Comparison of ENCODE assay signal across 8 cellular contexts in the genomic region with DNA sequence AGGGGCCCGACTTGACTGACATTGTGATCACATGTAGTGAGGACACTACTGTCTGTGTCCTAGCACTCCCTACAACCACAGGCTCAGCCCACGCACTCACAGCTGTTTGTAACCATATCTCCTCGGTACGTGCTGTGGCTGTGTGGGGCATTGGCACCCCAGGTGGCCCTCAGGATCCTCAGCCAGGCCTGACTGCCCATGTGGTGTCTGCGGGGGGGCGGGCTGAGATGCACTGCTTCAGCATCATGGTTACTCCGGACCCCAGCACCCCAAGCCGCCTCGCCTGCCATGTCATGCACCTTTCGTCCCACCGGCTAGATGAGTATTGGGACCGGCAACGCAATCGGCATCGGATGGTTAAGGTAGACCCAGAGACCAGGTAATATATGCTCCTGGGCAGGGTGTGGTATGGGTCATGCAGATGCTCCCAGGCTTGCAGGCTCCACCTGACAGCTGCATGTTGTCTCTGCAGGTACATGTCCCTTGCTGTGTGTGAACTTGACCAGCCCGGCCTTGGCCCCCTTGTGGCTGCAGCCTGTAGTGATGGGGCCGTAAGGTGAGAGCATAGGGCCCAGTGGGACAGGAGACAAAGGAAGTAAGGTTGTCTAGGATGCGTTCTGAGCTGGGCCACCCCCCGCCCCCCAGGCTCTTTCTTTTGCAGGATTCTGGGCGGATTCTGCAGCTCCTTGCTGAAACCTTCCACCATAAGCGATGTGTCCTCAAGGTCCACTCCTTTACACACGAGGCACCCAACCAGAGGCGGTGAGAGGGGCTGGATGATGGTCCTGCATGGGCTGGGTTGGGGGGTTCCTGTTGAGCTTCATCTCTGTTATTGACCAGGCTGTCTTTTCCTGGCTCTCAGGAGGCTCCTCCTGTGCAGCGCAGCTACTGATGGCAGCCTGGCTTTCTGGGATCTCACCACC. TPM values are rescaled to one million over a fixed set of nuclear protein-coding genes. Genes with fewer than 3 reads are reported as not detected.
DNase-seq lines count a peak whose midpoint lies in the region; ATAC-seq, FAIRE-seq and TF ChIP-seq lines count a peak whose summit lies in the region.

No MANE protein-coding gene starts in this region.

- ATAC-seq in HG03469 (IDR thresholded peaks at IDR 0.05; ENCODE audit: unreplicated experiment): no peak

- peaks cover 2 to 19% (median 12%) of the 10 kb centered on the region in 4 donors for H3K4me1 ChIP-seq in liver (ENCODE audit: control insufficient read depth in 4 of 4, insufficient read depth in 4 of 4, low read length in 3 of 4)

- H3K9me3 Mint-ChIP-seq in activated naive CD8-positive, alpha-beta T cell treated with anti-CD3 and anti-CD28 coated beads for 36 hours: no peaks in the 10 kb centered on the region

- peaks cover 12% of the 10 kb centered on the region for H3K36me3 Mint-ChIP-seq in activated naive CD8-positive, alpha-beta T cell treated with anti-CD3 and anti-CD28 coated beads for 36 hours

- H3K27ac Mint-ChIP-seq in activated naive CD8-positive, alpha-beta T cell treated with anti-CD3 and anti-CD28 coated beads for 36 hours: peak overlapping the region; percentile 29

- DNase-seq in SKM-1 treated with dmso at 0.1 percent for 144 hours (lab: John Stamatoyannopoulos, UW; ENCODE audit: unreplicated experiment) (peak; percentile 38), SKM-1 (lab: John Stamatoyannopoulos, UW; ENCODE audit: unreplicated experiment) (no peak), NB4 (ENCODE audit: low read depth) (peak; percentile 66), RCC 7860 (ENCODE audit: low spot score) (no peak), LoVo (ENCODE audit: low spot score) (no peak)
- DNase-seq in activated naive CD8-positive, alpha-beta T cell treated with anti-CD3 and anti-CD28 coated beads for 36 hours: peak; percentile 62

- H3K9ac ChIP-seq in liver (ENCODE audit: low read depth in 1 of 2, low read length in 2 of 2): no peak overlapping the region

- no peak overlapping the region for H3K27ac ChIP-seq in liver (ENCODE audit: low read depth in 1 of 2, low read length in 2 of 2)

- FAIRE-seq in RCC 7860 (lab: Jason Lieb, UNC): no peak

- H3K4me1 Mint-ChIP-seq in activated naive CD8-positive, alpha-beta T cell treated with anti-CD3 and anti-CD28 coated beads for 36 hours: peaks cover 18% of the 10 kb centered on the region

- WGBS in liver: 87% methylated on average over 24 of the region's 24 CpGs

- H3K4me3 ChIP-seq in NB4 (ENCODE audit: low read depth, low read length) (no peak overlapping the region), liver (ENCODE audit: low read depth in 1 of 3, low read length in 3 of 3) (no peak overlapping the region)

- H3K27me3 ChIP-seq in liver (ENCODE audit: control insufficient read depth in 4 of 4, insufficient read depth in 4 of 4, low read length in 3 of 4): no peaks in the 10 kb centered on the region

- H3K9me3 ChIP-seq in liver (ENCODE audit: control insufficient read depth in 4 of 4, low read length in 3 of 4): no peaks in the 10 kb centered on the region

- no peak for TF ChIP-seq POLR2A in NB4 (IDR thresholded peaks at IDR 0.05; ENCODE audit: extremely low read depth, insufficient read length)

- H3K27me3 Mint-ChIP-seq in activated naive CD8-positive, alpha-beta T cell treated with anti-CD3 and anti-CD28 coated beads for 36 hours: no peaks in the 10 kb centered on the region

- TF ChIP-seq CTCF in NB4 (IDR thresholded peaks at IDR 0.05; ENCODE audit: low read depth, low read length) (peak; percentile 77), liver (IDR thresholded peaks at IDR 0.05; ENCODE audit: low read depth, low read length, missing input control) (peak; percentile 62)

- no peak overlapping the region for H3K4me3 Mint-ChIP-seq in activated naive CD8-positive, alpha-beta T cell treated with anti-CD3 and anti-CD28 coated beads for 36 hours

- peaks cover 10 to 43% (median 15%) of the 10 kb centered on the region in 4 donors for H3K36me3 ChIP-seq in liver (ENCODE audit: control insufficient read depth in 4 of 4, insufficient read depth in 3 of 4, low read depth in 1 of 4, low read length in 3 of 4)

- peak; percentile 71 to 85 for TF ChIP-seq RAD21 in liver (IDR thresholded peaks at IDR 0.05)

TF ChIP-seq in liver, 16 proteins besides CTCF, POLR2A, EP300 and RAD21:
- TF ChIP-seq SP1 (IDR thresholded peaks at IDR 0.05): no peak
- TF ChIP-seq, protein P1, sequence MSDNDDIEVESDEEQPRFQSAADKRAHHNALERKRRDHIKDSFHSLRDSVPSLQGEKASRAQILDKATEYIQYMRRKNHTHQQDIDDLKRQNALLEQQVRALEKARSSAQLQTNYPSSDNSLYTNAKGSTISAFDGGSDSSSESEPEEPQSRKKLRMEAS (IDR thresholded peaks at IDR 0.05): no peak

RNA-seq across cellular contexts. Expression of a gene that starts 4.4 kb away (rescaled TPM):
- total RNA-seq in activated naive CD8-positive, alpha-beta T cell treated with anti-CD3 and anti-CD28 coated beads for 36 hours: 10 to 100 TPM; 22.3 to 24.7 TPM
- 10 to 100 TPM in 1 of 2 donors, 1 to 10 TPM in 1; 7.9 to 10.6 TPM for total RNA-seq in liver
- 1 to 10 TPM; 8.6 to 9.9 TPM for polyA plus RNA-seq in liver

RNA-seq across cellular contexts. Expression of a gene that starts 6.8 kb away (rescaled TPM):
- total RNA-seq in activated naive CD8-positive, alpha-beta T cell treated with anti-CD3 and anti-CD28 coated beads for 36 hours: 100 to 1,000 TPM; 135 to 140 TPM
- 10 to 100 TPM; 43.9 to 50.9 TPM for total RNA-seq in liver
- 10 to 100 TPM; 29.4 to 50.1 TPM for polyA plus RNA-seq in liver

RNA-seq across cellular contexts. Expression of a gene that starts 7.9 kb away (rescaled TPM):
- total RNA-seq in activated naive CD8-positive, alpha-beta T cell treated with anti-CD3 and anti-CD28 coated beads for 36 hours: 10 to 100 TPM; 82.0 to 82.5 TPM
- total RNA-seq in liver: 10 to 100 TPM; 28.6 to 75.6 TPM
- 100 to 1,000 TPM in 1 of 2 donors, 10 to 100 TPM in 1; 68.4 to 107 TPM for polyA plus RNA-seq in liver

RNA-seq across cellular contexts. Expression of a gene that starts 15.2 kb away (rescaled TPM):
- total RNA-seq in activated naive CD8-positive, alpha-beta T cell treated with anti-CD3 and anti-CD28 coated beads for 36 hours: 100 to 1,000 TPM; 532 to 549 TPM
- 100 to 1,000 TPM in 1 of 2 donors, 10 to 100 TPM in 1; 33.6 to 182 TPM for total RNA-seq in liver
- polyA plus RNA-seq in liver: 10 to 100 TPM; 20.9 to 45.8 TPM

RNA-seq across cellular contexts. Expression of a gene that starts 24.0 kb away (rescaled TPM):
- 10 to 100 TPM; 20.7 TPM for total RNA-seq in activated naive CD8-positive, alpha-beta T cell treated with anti-CD3 and anti-CD28 coated beads for 36 hours
- 10 to 100 TPM in 1 of 2 donors, 1 to 10 TPM in 1; 10.0 to 12.8 TPM for total RNA-seq in liver
- polyA plus RNA-seq in liver: 10 to 100 TPM; 11.0 to 16.2 TPM

Comparison
In these comparisons a context has a peak if more than half of its experiments do, and no peak if none do; other contexts are left out.
1. DNase-seq: peak in SKM-1 treated with dmso at 0.1 percent for 144 hours (single experiment), NB4 (single experiment) and activated naive CD8-positive, alpha-beta T cell treated with anti-CD3 and anti-CD28 coated beads for 36 hours (single experiment); none in SKM-1 (single experiment), RCC 7860 (single experiment) and LoVo (single experiment).